ENCODE assay signal across 9 cellular contexts in the genomic region with DNA sequence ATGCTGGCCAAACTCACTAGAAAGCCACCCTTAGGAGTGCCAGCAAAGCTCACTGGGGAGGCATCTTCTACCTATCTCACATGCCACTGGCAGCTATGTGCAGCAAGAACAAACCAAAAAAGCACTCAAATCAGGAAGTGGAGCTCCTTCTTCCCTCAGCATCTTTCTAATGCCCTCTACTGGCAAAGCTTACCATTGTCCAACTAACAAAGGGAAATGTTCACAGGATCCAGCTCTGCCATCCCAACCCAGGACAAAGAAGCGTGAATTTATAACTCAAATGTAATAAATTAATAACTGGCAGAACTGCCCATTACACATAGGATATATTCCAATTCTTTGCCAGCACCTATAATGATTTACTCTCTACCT. TPM values are rescaled to one million over a fixed set of nuclear protein-coding genes. Genes with fewer than 3 reads are reported as not detected.
DNase-seq lines count a peak whose midpoint lies in the region; ATAC-seq and TF ChIP-seq lines count a peak whose summit lies in the region.
"Had no signal": no experiment of that assay in that cellular context is flagged by ENCODE, and none has a peak within 500 bp of the region (broad histone marks: within the 10 kb centered on the region; RNA-seq: fewer than 3 reads in every experiment).

No MANE protein-coding gene starts in this region.

- CTCF ChIA-PET in activated naive CD4-positive, alpha-beta T cell treated with anti-CD3 and anti-CD28 coated beads, Interleukin-2, amount 10 ng/mL, durations not matched to agents 7 days and 5 days (lab: Charles Lee) = interaction anchor here (0.7 to 3.1 kb wide), 29 partner anchors 9 to 396 kb away, joined by 3 to 42 read pairs (median 5); partner anchors contain the start of gene DNAJC6

- H3K4me3 ChIP-seq in fibroblast of lung (replicated peaks in 1 of 4; ENCODE audit: control extremely low read depth in 1 of 4, insufficient read depth in 1 of 4, low read depth in 3 of 4, low read length in 4 of 4) = no peak overlapping the region
- no peak overlapping the region for H3K4me3 ChIP-seq in thyroid gland (replicated peaks in 1 of 3)

- H3K27me3 Mint-ChIP-seq in activated naive CD4-positive, alpha-beta T cell treated with anti-CD3 and anti-CD28 coated beads, Interleukin-2, amount 10 ng/mL, durations not matched to agents 7 days and 5 days = no peaks in the 10 kb centered on the region
- H3K27me3 Mint-ChIP-seq: stimulated activated naive CD8-positive, alpha-beta T cell treated with anti-CD3 and anti-CD28 coated beads, Interleukin-15, Interleukin-2, amounts not matched to agents 100 ng/mL and 50 ng/mL, for 24 hours had no signal

- H2AFZ ChIP-seq in fibroblast of lung (ENCODE audit: low read length) = no peak overlapping the region

- no peaks in the 10 kb centered on the region for H3K27me3 ChIP-seq in fibroblast of lung (ENCODE audit: control insufficient read depth, insufficient read depth, low read length)
- no peaks in the 10 kb centered on the region for H3K27me3 ChIP-seq in thyroid gland

- no peaks in the 10 kb centered on the region for H3K9me3 ChIP-seq in fibroblast of lung (ENCODE audit: control insufficient read depth, insufficient read depth, low read depth, low read length)
- no peaks in the 10 kb centered on the region for H3K9me3 ChIP-seq in thyroid gland

- peak; percentile 77 for ATAC-seq in GM18517 (IDR thresholded peaks at IDR 0.05; ENCODE audit: unreplicated experiment)
- peak; percentile 86 for ATAC-seq in HG03103 (IDR thresholded peaks at IDR 0.05; ENCODE audit: low read depth, unreplicated experiment)

- H3K9me3 Mint-ChIP-seq in activated naive CD4-positive, alpha-beta T cell treated with anti-CD3 and anti-CD28 coated beads, Interleukin-2, amount 10 ng/mL, durations not matched to agents 7 days and 5 days = peaks cover 2% of the 10 kb centered on the region

- no peak overlapping the region for H3K27ac Mint-ChIP-seq in activated naive CD4-positive, alpha-beta T cell treated with anti-CD3 and anti-CD28 coated beads, Interleukin-2, amount 10 ng/mL, durations not matched to agents 7 days and 5 days
- H3K27ac Mint-ChIP-seq: stimulated activated naive CD8-positive, alpha-beta T cell treated with anti-CD3 and anti-CD28 coated beads, Interleukin-15, Interleukin-2, amounts not matched to agents 100 ng/mL and 50 ng/mL, for 24 hours had no signal

- no peaks in the 10 kb centered on the region for H3K79me2 ChIP-seq in fibroblast of lung (ENCODE audit: control insufficient read depth, insufficient read depth, low read length)

- 79 to 89% methylated on average over 1 of the region's 1 CpG for WGBS in thyroid gland, 2 donors

- no peak for TF ChIP-seq POLR2A in thyroid gland (IDR thresholded peaks at IDR 0.05)

- H3K4me2 ChIP-seq in fibroblast of lung (ENCODE audit: extremely low read depth, insufficient read depth, low read length) = no peak overlapping the region

- no peaks in the 10 kb centered on the region for H4K20me1 ChIP-seq in fibroblast of lung (ENCODE audit: control insufficient read depth, extremely low read depth, insufficient read depth, low read length)

- no peak overlapping the region for H3K4me3 Mint-ChIP-seq in activated naive CD4-positive, alpha-beta T cell treated with anti-CD3 and anti-CD28 coated beads, Interleukin-2, amount 10 ng/mL, durations not matched to agents 7 days and 5 days
- H3K4me3 Mint-ChIP-seq: stimulated activated naive CD8-positive, alpha-beta T cell treated with anti-CD3 and anti-CD28 coated beads, Interleukin-15, Interleukin-2, amounts not matched to agents 100 ng/mL and 50 ng/mL, for 24 hours had no signal

- no peak overlapping the region for H3K9ac ChIP-seq in fibroblast of lung (ENCODE audit: insufficient read depth, low read length)

- peaks cover 19% of the 10 kb centered on the region for H3K4me1 Mint-ChIP-seq in activated naive CD4-positive, alpha-beta T cell treated with anti-CD3 and anti-CD28 coated beads, Interleukin-2, amount 10 ng/mL, durations not matched to agents 7 days and 5 days

- H3K27ac ChIP-seq in C4-2B = no peak overlapping the region
- H3K27ac ChIP-seq in fibroblast of lung (ENCODE audit: insufficient read depth, low read length) = no peak overlapping the region
- H3K27ac ChIP-seq in thyroid gland = no peak overlapping the region

- DNase-seq in OCI-M1 (lab: John Stamatoyannopoulos, UW) (peak; percentile 79), fibroblast of lung (ENCODE audit: low read depth in 2 of 2) (peak; percentile 26 to 42), thyroid gland (no peak), OCI-M2 (lab: John Stamatoyannopoulos, UW; ENCODE audit: unreplicated experiment) (no peak)
- DNase-seq in activated naive CD4-positive, alpha-beta T cell treated with anti-CD3 and anti-CD28 coated beads, Interleukin-2, amount 10 ng/mL, durations not matched to agents 7 days and 5 days = no peak

- H3K4me1 ChIP-seq in fibroblast of lung (ENCODE audit: control insufficient read depth, extremely low read depth, insufficient read depth, low read length) (no peaks in the 10 kb centered on the region), thyroid gland (no peaks in the 10 kb centered on the region)

- intact Hi-C loops in thyroid gland (cut with DNase I) = no loop called here

- no peaks in the 10 kb centered on the region for H3K36me3 Mint-ChIP-seq in activated naive CD4-positive, alpha-beta T cell treated with anti-CD3 and anti-CD28 coated beads, Interleukin-2, amount 10 ng/mL, durations not matched to agents 7 days and 5 days

- peak; percentile 67 for TF ChIP-seq CTCF in C4-2B (conservative IDR thresholded peaks at IDR 0.05)
- TF ChIP-seq CTCF in fibroblast of lung (conservative IDR thresholded peaks at IDR 0.05 in 1 of 2, IDR thresholded peaks at IDR 0.05 in 1 of 2; ENCODE audit: low read depth in 1 of 2, low read length in 2 of 2) = peak; percentile 43 to 70
- peak in 4 of 6 experiments; percentile 16 to 45 (median 32) for TF ChIP-seq CTCF in thyroid gland (IDR thresholded peaks at IDR 0.05)

- H3K36me3 ChIP-seq in fibroblast of lung (ENCODE audit: control insufficient read depth, insufficient read depth, low read length) = no peaks in the 10 kb centered on the region
- H3K36me3 ChIP-seq in thyroid gland = no peaks in the 10 kb centered on the region

RNA-seq across cellular contexts. Expression of gene LEPR, which starts 38.9 kb away (rescaled TPM):
- 10.0 and 20.1 TPM in 2 replicates for total RNA-seq in fibroblast of lung
- 4.1 and 8.0 TPM in 2 replicates for polyA plus RNA-seq in fibroblast of lung
- polyA plus RNA-seq in fibroblast of lung (2012) = 2.6 and 4.4 TPM in 2 replicates
- polyA minus RNA-seq in fibroblast of lung (ENCODE audit: low replicate concordance) = 0.37 and 2.8 TPM in 2 replicates
- 10 to 100 TPM; 11.4 to 80.4 (median 17.5) TPM for total RNA-seq in thyroid gland

RNA-seq across cellular contexts. Expression of gene LEPROT, which starts 38.9 kb away (rescaled TPM):
- total RNA-seq in fibroblast of lung = 37.5 and 46.0 TPM in 2 replicates
- polyA plus RNA-seq in fibroblast of lung = 58.2 and 101 TPM in 2 replicates
- polyA plus RNA-seq in fibroblast of lung (2012) = 43.5 and 77.5 TPM in 2 replicates
- 11.8 and 18.7 TPM in 2 replicates for polyA minus RNA-seq in fibroblast of lung (ENCODE audit: low replicate concordance)
- total RNA-seq in thyroid gland = 100 to 1,000 TPM in 2 of 4 donors, 10 to 100 TPM in 2; 70.1 to 159 (median 94.2) TPM

Comparison
In these comparisons a context has a peak if more than half of its experiments do, and no peak if none do; other contexts are left out.
1. DNase-seq: peak in OCI-M1 (single experiment) and fibroblast of lung (2 of 2); none in thyroid gland (0 of 2), OCI-M2 (single experiment) and activated naive CD4-positive, alpha-beta T cell treated with anti-CD3 and anti-CD28 coated beads, Interleukin-2, amount 10 ng/mL, durations not matched to agents 7 days and 5 days (single experiment).
2. Peak in every context shown above with its lines, with median percentiles within 50 percentile points of each other: CTCF ChIP-seq.